Comparison of ENCODE assay signal across 10 cellular contexts in genomic region chr10:4725917-4726606, GRCh38.
DNase-seq lines count a peak whose midpoint lies in the region; ATAC-seq and TF ChIP-seq lines count a peak whose summit lies in the region.
"Had no signal": no experiment of that assay in that cellular context is flagged by ENCODE, and none has a peak within 500 bp of the region (broad histone marks: within the 10 kb centered on the region; RNA-seq: fewer than 3 reads in every experiment).

No MANE protein-coding gene starts in this region.

- TF ChIP-seq CTCF in PC-3 (conservative IDR thresholded peaks at IDR 0.05; ENCODE audit: low read depth, low read length) (no peak), retinal pigment epithelial cell (conservative IDR thresholded peaks at IDR 0.05; ENCODE audit: low read depth, low read length) (no peak)

- BruUV-seq in PC-3 (replicated peaks; lab: Mats Ljungman, UMichigan) = TSS peak; percentile 57

- peaks cover 39% of the 10 kb centered on the region for H3K4me1 ChIP-seq in PC-3 (ENCODE audit: insufficient read depth, low read length)

- peaks cover 5% of the 10 kb centered on the region; the same call in 1 of the 2 replicates for H3K36me3 ChIP-seq in PC-3 (ENCODE audit: low read depth, low read length)

- CTCF ChIA-PET in PC-3 (lab: Charles Lee) = interaction anchor here (0.6 kb wide), 2 partner anchors 38 to 60 kb away, joined by 4 read pairs; no protein-coding TSS in a partner anchor

- intact Hi-C loops in PC-3 (cut with micrococcal nuclease) = loop anchor here (1.0 to 2.0 kb wide), 4 partner anchors 22 to 874 kb away; no protein-coding TSS in a partner anchor

- POLR2A ChIA-PET in PC-3 (lab: Charles Lee; ENCODE audit: unreplicated experiment) = interaction anchor here (0.5 to 1.0 kb wide), 4 partner anchors 22 to 158 kb away, joined by 3 to 9 read pairs (median 8); no protein-coding TSS in a partner anchor

- H3K79me2 ChIP-seq in PC-3 (ENCODE audit: low read length) = no peaks in the 10 kb centered on the region

- ATAC-seq in PC-3 (peak; percentile 94), HG03439 (IDR thresholded peaks at IDR 0.05; ENCODE audit: unreplicated experiment) (no peak)

- peak overlapping the region; percentile 87 for H3K9ac ChIP-seq in PC-3 (ENCODE audit: low read length)

- H2AFZ ChIP-seq in PC-3 (ENCODE audit: low read length) = no peak overlapping the region

- peak overlapping the region; percentile 34; the same call in 1 of the 2 replicates for H3K4me3 ChIP-seq in PC-3 (ENCODE audit: low read length)
- no peak overlapping the region for H3K4me3 ChIP-seq in retinal pigment epithelial cell (ENCODE audit: low read length)

- H3K9me2 ChIP-seq in PC-3 (replicated peaks; ENCODE audit: low read length) = no peaks in the 10 kb centered on the region

- no peaks in the 10 kb centered on the region for H3F3A ChIP-seq in PC-3 (ENCODE audit: low read length, unreplicated experiment)

- peak overlapping the region; percentile 98 for H3K27ac ChIP-seq in PC-3 (ENCODE audit: low read length)

- peak overlapping the region; percentile 68 for H3K4me2 ChIP-seq in PC-3 (ENCODE audit: low read length)

- no peaks in the 10 kb centered on the region for H3K27me3 ChIP-seq in PC-3 (ENCODE audit: low read length)

- DNase-seq in GM04504 (ENCODE audit: low read depth) (peak; percentile 46), PC-3 (peak; percentile 83), fibroblast of gingiva (ENCODE audit: low read depth) (peak; percentile 77), retinal pigment epithelial cell (ENCODE audit: low read depth) (peak; percentile 60), HuH-7.5 (ENCODE audit: low spot score) (no peak), NCI-H2107 (lab: John Stamatoyannopoulos, UW) (no peak)
- DNase-seq: anterior cingulate cortex; NCI-H1092 treated with DMSO at 0.1 percent for 48 hours; stimulated activated CD4-positive, alpha-beta T cell treated with anti-CD3 and anti-CD28 coated beads, Interleukin-4, amount 100 ng/mL, for 1 hour had no signal

- H3K9me3 ChIP-seq in PC-3 (ENCODE audit: low read length) = no peaks in the 10 kb centered on the region

- no peaks in the 10 kb centered on the region for H4K20me1 ChIP-seq in PC-3 (ENCODE audit: low read length)

Comparison
In these comparisons a context has a peak if more than half of its experiments do, and no peak if none do; other contexts are left out.
1. DNase-seq: peak in GM04504 (single experiment), PC-3 (single experiment), fibroblast of gingiva (single experiment) and retinal pigment epithelial cell (single experiment); none in HuH-7.5 (single experiment) and NCI-H2107 (single experiment).